13 cellular contexts compared by ENCODE assay signal in genomic region chr15:88708256-88709054, GRCh38.
DNase-seq lines count a peak whose midpoint lies in the region; ATAC-seq, FAIRE-seq and TF ChIP-seq lines count a peak whose summit lies in the region.
"Had no signal": no experiment of that assay in that cellular context is flagged by ENCODE, and none has a peak within 500 bp of the region (broad histone marks: within the 10 kb centered on the region; RNA-seq: fewer than 3 reads in every experiment).

No MANE protein-coding gene starts in this region.

- H3K9me3 ChIP-seq in fibroblast of lung (ENCODE audit: control insufficient read depth, insufficient read depth, low read depth, low read length), result no peaks in the 10 kb centered on the region
- no peaks in the 10 kb centered on the region for H3K9me3 ChIP-seq in subcutaneous abdominal adipose tissue (ENCODE audit: control insufficient read depth in 5 of 5, low read length in 5 of 5)
- H3K9me3 ChIP-seq: thoracic aorta had no signal

- no peak for ATAC-seq in GM19023 (IDR thresholded peaks at IDR 0.05; ENCODE audit: unreplicated experiment)
- ATAC-seq in GM18520 (IDR thresholded peaks at IDR 0.05; ENCODE audit: unreplicated experiment), result no peak

- H3K9ac ChIP-seq in fibroblast of lung (ENCODE audit: insufficient read depth, low read length) (no peak overlapping the region), subcutaneous abdominal adipose tissue (ENCODE audit: low read length in 5 of 5) (peak overlapping the region in 1 of 5 donors; percentile 21)

- H2AFZ ChIP-seq in fibroblast of lung (ENCODE audit: low read length), result peak overlapping the region; percentile 29

- H3K4me3 ChIP-seq in fibroblast of lung (replicated peaks in 1 of 4; ENCODE audit: control extremely low read depth in 1 of 4, insufficient read depth in 1 of 4, low read depth in 3 of 4, low read length in 4 of 4) (no peak overlapping the region), subcutaneous abdominal adipose tissue (ENCODE audit: low read depth in 1 of 5, low read length in 5 of 5) (peak overlapping the region in 1 of 5 donors; percentile 2)
- H3K4me3 ChIP-seq: cardiac muscle cell, thoracic aorta had no signal

- peak overlapping the region; percentile 69 for H3K4me2 ChIP-seq in fibroblast of lung (ENCODE audit: extremely low read depth, insufficient read depth, low read length)

- no peaks in the 10 kb centered on the region for H4K20me1 ChIP-seq in fibroblast of lung (ENCODE audit: control insufficient read depth, extremely low read depth, insufficient read depth, low read length)

- peaks cover 6% of the 10 kb centered on the region for H3K27me3 ChIP-seq in fibroblast of lung (ENCODE audit: control insufficient read depth, insufficient read depth, low read length)
- H3K27me3 ChIP-seq in subcutaneous abdominal adipose tissue (ENCODE audit: control insufficient read depth in 5 of 5, insufficient read depth in 4 of 5, low read length in 5 of 5), result peaks cover 0 to 8% (median 3%) of the 10 kb centered on the region in 5 donors

- DNase-seq in activated effector memory CD4-positive, alpha-beta T cell treated with anti-CD3 and anti-CD28 coated beads, Interleukin-2, amount 50 U/mL, for 16 hours, result peak; percentile 33
- DNase-seq in activated effector memory CD4-positive, alpha-beta T cell treated with Interleukin-2 at 50 U/mL for 16 hours, result no peak
- DNase-seq in RCC 7860 (ENCODE audit: low spot score) (peak; percentile 41), fibroblast of lung (ENCODE audit: low read depth in 2 of 2) (no peak), T-helper 1 cell (no peak)
- DNase-seq: NCI-H1436 treated with DMSO at 0.1 percent for 48 hours, NCI-H524 treated with DMSO at 0.1 percent for 48 hours had no signal

- TF ChIP-seq CTCF in fibroblast of lung (conservative IDR thresholded peaks at IDR 0.05 in 1 of 2, IDR thresholded peaks at IDR 0.05 in 1 of 2; ENCODE audit: low read depth in 1 of 2, low read length in 2 of 2), result no peak

- FAIRE-seq in RCC 7860 (lab: Jason Lieb, UNC), result no peak
- FAIRE-seq: A204.1 had no signal

- H3K36me3 ChIP-seq in fibroblast of lung (ENCODE audit: control insufficient read depth, insufficient read depth, low read length) (no peaks in the 10 kb centered on the region), subcutaneous abdominal adipose tissue (ENCODE audit: control insufficient read depth in 5 of 5, insufficient read depth in 5 of 5, low read length in 5 of 5) (no peaks in the 10 kb centered on the region)
- H3K36me3 ChIP-seq: cardiac muscle cell, thoracic aorta had no signal

- H3K4me1 ChIP-seq in fibroblast of lung (ENCODE audit: control insufficient read depth, extremely low read depth, insufficient read depth, low read length), result peaks cover 12% of the 10 kb centered on the region
- peaks cover 12 to 41% (median 31%) of the 10 kb centered on the region in 5 donors for H3K4me1 ChIP-seq in subcutaneous abdominal adipose tissue (ENCODE audit: control insufficient read depth in 5 of 5, insufficient read depth in 5 of 5, low read length in 5 of 5)

- H3K27ac ChIP-seq in fibroblast of lung (ENCODE audit: insufficient read depth, low read length), result peak overlapping the region; percentile 60
- H3K27ac ChIP-seq in subcutaneous abdominal adipose tissue (ENCODE audit: low read depth, low read length), result peak overlapping the region; percentile 37
- H3K27ac ChIP-seq: cardiac muscle cell had no signal

- H3K79me2 ChIP-seq in fibroblast of lung (ENCODE audit: control insufficient read depth, insufficient read depth, low read length), result no peaks in the 10 kb centered on the region

Comparison
In these comparisons a context has a peak if more than half of its experiments do, and no peak if none do; other contexts are left out.
1. DNase-seq: peak in activated effector memory CD4-positive, alpha-beta T cell treated with anti-CD3 and anti-CD28 coated beads, Interleukin-2, amount 50 U/mL, for 16 hours (single experiment) and RCC 7860 (single experiment); none in activated effector memory CD4-positive, alpha-beta T cell treated with Interleukin-2 at 50 U/mL for 16 hours (single experiment), fibroblast of lung (0 of 2) and T-helper 1 cell (0 of 5).